Comparison of ENCODE assay signal across 7 cellular contexts in genomic region chr6:29747688-29748250, GRCh38. TPM values are rescaled to one million over a fixed set of nuclear protein-coding genes. Genes with fewer than 3 reads are reported as not detected.
DNase-seq lines count a peak whose midpoint lies in the region; ATAC-seq and TF ChIP-seq lines count a peak whose summit lies in the region.

No MANE protein-coding gene starts in this region.

- H3K4me1 ChIP-seq in hepatocyte (ENCODE audit: insufficient read depth) (peaks cover 6% of the 10 kb centered on the region), smooth muscle cell (ENCODE audit: low read depth) (no peaks in the 10 kb centered on the region), Karpas-422 (ENCODE audit: low read length) (no peaks in the 10 kb centered on the region; the same call in 1 of the 2 replicates)

- H3K27me3 ChIP-seq in H7 (ENCODE audit: control insufficient read depth, insufficient read depth, low read length), result peaks cover 56% of the 10 kb centered on the region
- peaks cover 48% of the 10 kb centered on the region for H3K27me3 ChIP-seq in hepatocyte
- H3K27me3 ChIP-seq in smooth muscle cell (ENCODE audit: low read depth), result peaks cover 9% of the 10 kb centered on the region
- no peaks in the 10 kb centered on the region for H3K27me3 ChIP-seq in Karpas-422 (ENCODE audit: low read length)

- no peaks in the 10 kb centered on the region for H3K9me3 Mint-ChIP-seq in activated B cell treated with CpG ODN at 0.5 μM for 24 hours

- H3K4me3 Mint-ChIP-seq in activated B cell treated with CpG ODN at 0.5 μM for 24 hours, result peak overlapping the region; percentile 97

- CTCF ChIA-PET in activated B cell treated with CpG ODN at 0.5 μM for 24 hours (lab: Charles Lee), result interaction anchor here (1.4 to 4.1 kb wide), 3 partner anchors 11 to 94 kb away, joined by 5 to 34 read pairs (median 11); no protein-coding TSS in a partner anchor

- H3K4me1 Mint-ChIP-seq in activated B cell treated with CpG ODN at 0.5 μM for 24 hours, result peaks cover 34% of the 10 kb centered on the region

- DNase-seq in H7 (peak; percentile 75), activated B cell treated with CpG ODN at 0.5 μM for 24 hours (no peak), hepatocyte (ENCODE audit: low spot score) (no peak), smooth muscle cell (lab: John Stamatoyannopoulos, UW; ENCODE audit: unreplicated experiment) (no peak), GOT3 (lab: John Stamatoyannopoulos, UW) (no peak), Karpas-422 (no peak)

- no peak overlapping the region for H3K9ac ChIP-seq in smooth muscle cell (ENCODE audit: low read depth)
- no peak overlapping the region for H3K9ac ChIP-seq in Karpas-422 (ENCODE audit: low read length)

- no peaks in the 10 kb centered on the region for H3K9me3 ChIP-seq in hepatocyte (ENCODE audit: low read depth)
- H3K9me3 ChIP-seq in smooth muscle cell (replicated peaks; ENCODE audit: low read depth), result no peaks in the 10 kb centered on the region
- H3K9me3 ChIP-seq in Karpas-422 (ENCODE audit: low read length), result no peaks in the 10 kb centered on the region

- intact Hi-C loops in activated B cell treated with CpG ODN at 0.5 μM for 24 hours (cut with micrococcal nuclease), result loop anchor here (5.0 kb wide), 1 partner anchor 115 kb away; the partner anchor contains the start of gene GABBR1

- H2AFZ ChIP-seq in hepatocyte, result no peak overlapping the region
- H2AFZ ChIP-seq in smooth muscle cell (ENCODE audit: low read depth), result no peak overlapping the region
- H2AFZ ChIP-seq in Karpas-422 (ENCODE audit: low read length), result no peak overlapping the region

- H3K9me2 ChIP-seq in hepatocyte (replicated peaks; ENCODE audit: insufficient read depth), result no peaks in the 10 kb centered on the region
- H3K9me2 ChIP-seq in Karpas-422 (replicated peaks; ENCODE audit: insufficient read depth, low read length), result no peaks in the 10 kb centered on the region

- peak overlapping the region; percentile 83 for H3K4me2 ChIP-seq in hepatocyte
- peak overlapping the region; percentile 99 for H3K4me2 ChIP-seq in smooth muscle cell
- H3K4me2 ChIP-seq in Karpas-422 (ENCODE audit: low read depth, low read length, poor library complexity, severe bottlenecking), result no peak overlapping the region

- ATAC-seq in activated B cell treated with CpG ODN at 0.5 μM for 24 hours (ENCODE audit: low read depth) (no peak), GM19324 (IDR thresholded peaks at IDR 0.05; ENCODE audit: low FRiP score, unreplicated experiment) (no peak)

- no peak overlapping the region for H3K27ac Mint-ChIP-seq in activated B cell treated with CpG ODN at 0.5 μM for 24 hours

- H3K36me3 ChIP-seq in H7 (replicated peaks; ENCODE audit: control insufficient read depth, insufficient read depth, low read length), result no peaks in the 10 kb centered on the region
- no peaks in the 10 kb centered on the region for H3K36me3 ChIP-seq in hepatocyte (replicated peaks; ENCODE audit: insufficient read depth, low read depth)
- H3K36me3 ChIP-seq in smooth muscle cell (ENCODE audit: low read depth), result no peaks in the 10 kb centered on the region
- no peaks in the 10 kb centered on the region for H3K36me3 ChIP-seq in Karpas-422 (ENCODE audit: insufficient read depth, low read length)

- H3K79me2 ChIP-seq in hepatocyte (no peaks in the 10 kb centered on the region), smooth muscle cell (ENCODE audit: low read depth) (no peaks in the 10 kb centered on the region), Karpas-422 (ENCODE audit: low read length) (no peaks in the 10 kb centered on the region)

- WGBS in hepatocyte (ENCODE audit: low lambda C conversion rate, missing lambda C conversion rate), result 74% methylated on average over 4 of the region's 8 CpGs
- WGBS in smooth muscle cell (ENCODE audit: low lambda C conversion rate), result 82% methylated on average over 8 of the region's 8 CpGs

- no peaks in the 10 kb centered on the region for H3K27me3 Mint-ChIP-seq in activated B cell treated with CpG ODN at 0.5 μM for 24 hours

- H4K20me1 ChIP-seq in hepatocyte (ENCODE audit: insufficient read depth, poor library complexity, severe bottlenecking), result no peaks in the 10 kb centered on the region
- no peaks in the 10 kb centered on the region for H4K20me1 ChIP-seq in smooth muscle cell (ENCODE audit: low read depth)
- H4K20me1 ChIP-seq in Karpas-422 (ENCODE audit: insufficient read depth, low read depth, low read length), result no peaks in the 10 kb centered on the region

- H3K36me3 Mint-ChIP-seq in activated B cell treated with CpG ODN at 0.5 μM for 24 hours (ENCODE audit: low read depth), result peaks cover 6% of the 10 kb centered on the region

- POLR2A ChIA-PET in activated B cell treated with CpG ODN at 0.5 μM for 24 hours (lab: Charles Lee), result interaction anchor here (0.5 to 3.0 kb wide), 8 partner anchors 9 to 867 kb away, joined by 3 to 17 read pairs (median 6); no protein-coding TSS in a partner anchor

- H3K27ac ChIP-seq in hepatocyte (no peak overlapping the region), smooth muscle cell (ENCODE audit: low read depth) (no peak overlapping the region), Karpas-422 (ENCODE audit: low read length) (no peak overlapping the region)

- peak overlapping the region; percentile 61 for H3K4me3 ChIP-seq in H7 (ENCODE audit: insufficient read depth, low read depth, low read length)
- H3K4me3 ChIP-seq in hepatocyte, result peak overlapping the region; percentile 39
- H3K4me3 ChIP-seq in smooth muscle cell, result peak overlapping the region; percentile 76
- no peak overlapping the region for H3K4me3 ChIP-seq in Karpas-422 (ENCODE audit: low read length)

- TF ChIP-seq CTCF in activated B cell treated with CpG ODN at 0.5 μM for 24 hours (IDR thresholded peaks at IDR 0.05) (no peak), hepatocyte (IDR thresholded peaks at IDR 0.05; ENCODE audit: poor library complexity) (no peak), smooth muscle cell (IDR thresholded peaks at IDR 0.05; ENCODE audit: borderline replicate concordance, insufficient read depth, poor library complexity, severe bottlenecking) (no peak)

- H3F3A ChIP-seq in smooth muscle cell (ENCODE audit: low read depth), result no peaks in the 10 kb centered on the region

RNA-seq across cellular contexts. Expression of gene HLA-F, which starts 24.5 kb away (rescaled TPM):
- total RNA-seq in H7 (2014; rRNA removed; shearing (Covaris generic)), result 3.6 and 3.8 TPM in 2 replicates
- total RNA-seq in activated B cell treated with CpG ODN at 0.5 μM for 24 hours (726 and 736 TPM in 2 replicates), hepatocyte (7.8 and 8.8 TPM in 2 replicates), smooth muscle cell (2.7 and 6.9 TPM in 2 replicates)
- polyA plus RNA-seq in hepatocyte (7.6 and 10.9 TPM in 2 replicates), smooth muscle cell (5.6 and 7.0 TPM in 2 replicates)
- 8.5 and 17.2 TPM in 2 replicates for total RNA-seq in Karpas-422 (2014; rRNA removed; shearing (Covaris generic); ENCODE audit: low replicate concordance)

Comparison
In these comparisons a context has a peak if more than half of its experiments do, and no peak if none do; other contexts are left out.
1. RNA of gene HLA-F, which starts 24.5 kb away (total RNA-seq): 726 to 736 TPM in activated B cell treated with CpG ODN at 0.5 μM for 24 hours; 7.8 to 8.8 TPM in hepatocyte, 8.5 to 17.2 TPM in Karpas-422, 2.7 to 6.9 TPM in smooth muscle cell and 3.6 to 3.8 TPM in H7; every median in the first group is over 10 times any median in the second.